ENCODE assay signal across 8 cellular contexts in genomic region chr3:27312044-27312668, GRCh38. TPM values are rescaled to one million over a fixed set of nuclear protein-coding genes. Genes with fewer than 3 reads are reported as not detected.
DNase-seq lines count a peak whose midpoint lies in the region; ATAC-seq and TF ChIP-seq lines count a peak whose summit lies in the region.

No MANE protein-coding gene starts in this region.

- peaks cover 2 to 5% of the 10 kb centered on the region in 2 donors for H3K36me3 ChIP-seq in psoas muscle (ENCODE audit: insufficient read depth in 1 of 2, low read depth in 1 of 2)

- TF ChIP-seq CTCF in VCaP (conservative IDR thresholded peaks at IDR 0.05), result peak; percentile 88
- TF ChIP-seq CTCF in psoas muscle (IDR thresholded peaks at IDR 0.05), result peak; percentile 87

- DNase-seq in COR-L47 (lab: John Stamatoyannopoulos, UW), result peak; percentile 13
- DNase-seq in NCI-H2029 (lab: John Stamatoyannopoulos, UW), result peak; percentile 61
- peak; percentile 78 for DNase-seq in glomerular endothelial cell (ENCODE audit: extremely low read depth, low read depth, low spot score)
- no peak for DNase-seq in psoas muscle
- DNase-seq in activated CD4-positive, alpha-beta T cell treated with anti-CD3 and anti-CD28 coated beads for 48 hours, result no peak

- no peak overlapping the region for H3K4me3 ChIP-seq in psoas muscle

- intact Hi-C loops in psoas muscle (cut with DNase I), result loop anchor here (5.0 kb wide), 3 partner anchors 50 to 370 kb away; no protein-coding TSS in a partner anchor

- peaks cover 5% of the 10 kb centered on the region for H3K4me1 ChIP-seq in psoas muscle

- no peaks in the 10 kb centered on the region for H3K9me3 ChIP-seq in psoas muscle

- ATAC-seq in GM18520 (IDR thresholded peaks at IDR 0.05; ENCODE audit: unreplicated experiment) (peak; percentile 85), HG02938 (IDR thresholded peaks at IDR 0.05; ENCODE audit: unreplicated experiment) (peak; percentile 90), psoas muscle (peak; percentile 73 to 90 (median 80))

- H3K27me3 ChIP-seq in psoas muscle (ENCODE audit: insufficient read depth in 3 of 3, low read length in 2 of 3), result no peaks in the 10 kb centered on the region

- 36 to 40% (median 39%) methylated on average over 5 of the region's 5 CpGs for WGBS in psoas muscle, 3 donors

- H3K27ac ChIP-seq in VCaP (no peak overlapping the region), psoas muscle (no peak overlapping the region)

RNA-seq across cellular contexts. Expression of gene NEK10, which starts 57.0 kb away (rescaled TPM):
- 3.4 and 8.5 TPM in 2 replicates for total RNA-seq in glomerular endothelial cell
- 10 to 100 TPM in 1 of 4 donors, 1 to 10 TPM in 3; 5.0 to 16.6 (median 6.4) TPM for total RNA-seq in psoas muscle
- 1 to 10 TPM in 2 of 3 donors, under 1 TPM in 1; 0.44 to 4.1 (median 1.3) TPM for polyA plus RNA-seq in psoas muscle

Comparison
In these comparisons a context has a peak if more than half of its experiments do, and no peak if none do; other contexts are left out.
1. DNase-seq: peak in COR-L47 (single experiment), NCI-H2029 (single experiment) and glomerular endothelial cell (single experiment); none in psoas muscle (0 of 2) and activated CD4-positive, alpha-beta T cell treated with anti-CD3 and anti-CD28 coated beads for 48 hours (single experiment).
2. Peak in every context shown above with its lines, with median percentiles within 50 percentile points of each other: ATAC-seq.